14 cellular contexts compared by ENCODE assay signal in the genomic region with DNA sequence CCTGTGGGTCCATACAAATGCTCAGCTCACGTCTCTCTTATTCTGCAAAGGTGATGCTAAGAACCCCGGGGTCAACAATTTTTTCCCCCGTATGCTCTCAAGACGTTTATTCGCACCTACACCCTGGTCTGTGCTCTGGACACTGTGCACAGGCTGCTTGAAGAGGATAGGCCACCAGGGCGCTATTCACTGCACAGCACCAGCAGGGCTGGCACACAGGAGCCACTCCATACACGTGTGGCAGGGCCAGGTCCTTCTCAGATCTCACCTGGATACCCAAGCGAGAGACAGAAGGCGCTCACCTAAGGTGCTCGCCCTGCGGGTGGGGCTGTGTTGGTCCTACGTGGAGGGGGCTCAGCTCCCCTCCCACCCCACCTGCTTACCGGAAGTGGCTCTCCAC. TPM values are rescaled to one million over a fixed set of nuclear protein-coding genes. Genes with fewer than 3 reads are reported as not detected.
DNase-seq lines count a peak whose midpoint lies in the region; ATAC-seq and TF ChIP-seq lines count a peak whose summit lies in the region.
"Had no signal": no experiment of that assay in that cellular context is flagged by ENCODE, and none has a peak within 500 bp of the region (broad histone marks: within the 10 kb centered on the region; RNA-seq: fewer than 3 reads in every experiment).

No MANE protein-coding gene starts in this region.

- no peak overlapping the region for H2BK12ac ChIP-seq in trophoblast cell (ENCODE audit: low read length)

- H3K4me3 ChIP-seq in ACC112 (ENCODE audit: low read depth, low read length) (no peak overlapping the region), trophoblast cell (ENCODE audit: low read depth, low read length) (no peak overlapping the region), tibial artery (no peak overlapping the region)
- H3K4me3 ChIP-seq in CD8-positive, alpha-beta memory T cell (ENCODE audit: low read length): no peak overlapping the region
- H3K4me3 ChIP-seq: psoas muscle had no signal

- H3K79me2 ChIP-seq in ACC112 (ENCODE audit: control insufficient read depth, insufficient read depth, low read length, unreplicated experiment) (no peaks in the 10 kb centered on the region), trophoblast cell (ENCODE audit: control insufficient read depth, insufficient read depth, low read length, poor library complexity) (no peaks in the 10 kb centered on the region)

- H4K12ac ChIP-seq in trophoblast cell (ENCODE audit: low read depth, low read length): no peak overlapping the region

- H3K18ac ChIP-seq in trophoblast cell (ENCODE audit: low read length): no peak overlapping the region

- H3K4me1 Mint-ChIP-seq in CD8-positive, alpha-beta memory T cell: peaks cover 37 to 48% (median 41%) of the 10 kb centered on the region in 3 donors
- peaks cover 36% of the 10 kb centered on the region for H3K4me1 Mint-ChIP-seq in activated CD4-positive, alpha-beta memory T cell treated with anti-CD3 and anti-CD28 coated beads, Interleukin-2, amount 10 ng/mL, durations not matched to agents 7 days and 5 days
- H3K4me1 Mint-ChIP-seq in naive thymus-derived CD8-positive, alpha-beta T cell: peaks cover 22 to 55% (median 40%) of the 10 kb centered on the region in 4 donors

- H3K4me1 ChIP-seq in ACC112 (ENCODE audit: control insufficient read depth, insufficient read depth, low read length, unreplicated experiment): peaks cover 26% of the 10 kb centered on the region
- peaks cover 31% of the 10 kb centered on the region for H3K4me1 ChIP-seq in CD8-positive, alpha-beta memory T cell (ENCODE audit: insufficient read depth, low read length)
- H3K4me1 ChIP-seq in trophoblast cell (ENCODE audit: control insufficient read depth in 1 of 2, insufficient read depth in 2 of 2, low read length in 2 of 2): no peaks in the 10 kb centered on the region
- peaks cover 0 to 17% (median 2%) of the 10 kb centered on the region in 4 donors for H3K4me1 ChIP-seq in tibial artery
- H3K4me1 ChIP-seq: psoas muscle had no signal

- TF ChIP-seq CTCF in tibial artery (IDR thresholded peaks at IDR 0.05): no peak

- H3K27me3 ChIP-seq in ACC112 (ENCODE audit: insufficient read depth, low read length): no peaks in the 10 kb centered on the region
- H3K27me3 ChIP-seq in CD8-positive, alpha-beta memory T cell (ENCODE audit: insufficient read depth, low read length, poor library complexity, severe bottlenecking): no peaks in the 10 kb centered on the region
- H3K27me3 ChIP-seq in trophoblast cell (ENCODE audit: insufficient read depth, low read length): no peaks in the 10 kb centered on the region
- H3K27me3 ChIP-seq in tibial artery: no peaks in the 10 kb centered on the region

- POLR2A ChIA-PET in CD8-positive, alpha-beta memory T cell (lab: Charles Lee): interaction anchor here (1.2 to 2.3 kb wide), 3 partner anchors 8 to 32 kb away, joined by 3 to 14 read pairs (median 3); a partner anchor contains a TSS
- POLR2A ChIA-PET in activated CD4-positive, alpha-beta memory T cell treated with anti-CD3 and anti-CD28 coated beads, Interleukin-2, amount 10 ng/mL, durations not matched to agents 7 days and 5 days (lab: Charles Lee): interaction anchor here (0.6 to 3.1 kb wide), 5 partner anchors 16 to 88 kb away, joined by 3 to 24 read pairs (median 8); a partner anchor contains a TSS
- POLR2A ChIA-PET in naive thymus-derived CD8-positive, alpha-beta T cell (lab: Charles Lee): interaction anchor here (0.6 to 5.8 kb wide), 15 partner anchors 9 to 398 kb away, joined by 3 to 92 read pairs (median 5); a partner anchor contains a TSS

- no peaks in the 10 kb centered on the region for H3K27me3 Mint-ChIP-seq in CD8-positive, alpha-beta memory T cell
- H3K27me3 Mint-ChIP-seq in activated CD4-positive, alpha-beta memory T cell treated with anti-CD3 and anti-CD28 coated beads, Interleukin-2, amount 10 ng/mL, durations not matched to agents 7 days and 5 days: no peaks in the 10 kb centered on the region
- no peaks in the 10 kb centered on the region for H3K27me3 Mint-ChIP-seq in naive thymus-derived CD8-positive, alpha-beta T cell

- CTCF ChIA-PET in CD8-positive, alpha-beta memory T cell (lab: Charles Lee): interaction anchor here (1.4 to 2.7 kb wide), 3 partner anchors 13 to 88 kb away, joined by 4 to 12 read pairs (median 6); a partner anchor contains a TSS
- CTCF ChIA-PET in activated CD4-positive, alpha-beta memory T cell treated with anti-CD3 and anti-CD28 coated beads, Interleukin-2, amount 10 ng/mL, durations not matched to agents 7 days and 5 days (lab: Charles Lee): interaction anchor here (0.9 to 2.1 kb wide), 4 partner anchors 11 to 46 kb away, joined by 3 to 7 read pairs (median 5); a partner anchor contains a TSS

- no peak overlapping the region for H3K4ac ChIP-seq in trophoblast cell (ENCODE audit: low read depth, low read length)

- H3K36me3 Mint-ChIP-seq in CD8-positive, alpha-beta memory T cell: peaks cover 10 to 90% (median 11%) of the 10 kb centered on the region in 3 donors
- H3K36me3 Mint-ChIP-seq in activated CD4-positive, alpha-beta memory T cell treated with anti-CD3 and anti-CD28 coated beads, Interleukin-2, amount 10 ng/mL, durations not matched to agents 7 days and 5 days (ENCODE audit: low read depth): peaks cover 71% of the 10 kb centered on the region
- H3K36me3 Mint-ChIP-seq in naive thymus-derived CD8-positive, alpha-beta T cell: peaks cover 0 to 95% (median 23%) of the 10 kb centered on the region in 3 donors

- H2AFZ ChIP-seq in ACC112 (ENCODE audit: low read length, unreplicated experiment) (no peak overlapping the region), trophoblast cell (ENCODE audit: insufficient read depth, low read length, poor library complexity) (no peak overlapping the region)

- H3K9me3 ChIP-seq in CD8-positive, alpha-beta memory T cell (ENCODE audit: low read length): no peaks in the 10 kb centered on the region
- no peaks in the 10 kb centered on the region for H3K9me3 ChIP-seq in trophoblast cell (ENCODE audit: insufficient read depth, low read depth, low read length)
- no peaks in the 10 kb centered on the region for H3K9me3 ChIP-seq in tibial artery
- H3K9me3 ChIP-seq: psoas muscle had no signal

- peak overlapping the region; percentile 48; the same call in 1 of the 2 replicates for H3K27ac ChIP-seq in ACC112 (ENCODE audit: low read depth, low read length)
- no peak overlapping the region for H3K27ac ChIP-seq in CD8-positive, alpha-beta memory T cell (ENCODE audit: low read depth, low read length)
- no peak overlapping the region for H3K27ac ChIP-seq in trophoblast cell (ENCODE audit: low read depth, low read length)
- no peak overlapping the region for H3K27ac ChIP-seq in tibial artery
- H3K27ac ChIP-seq: psoas muscle had no signal

- peak in 1 of 2 donors; percentile 48 for ATAC-seq in naive thymus-derived CD8-positive, alpha-beta T cell

- no peak overlapping the region for H3K9ac ChIP-seq in trophoblast cell (ENCODE audit: low read length)

- no peak overlapping the region for H2BK120ac ChIP-seq in trophoblast cell (ENCODE audit: insufficient read depth, low read length, poor library complexity)

- H3K36me3 ChIP-seq in ACC112 (ENCODE audit: insufficient read depth, low read length): peaks cover 26% of the 10 kb centered on the region; the same call in 1 of the 2 replicates
- peaks cover 78% of the 10 kb centered on the region for H3K36me3 ChIP-seq in CD8-positive, alpha-beta memory T cell (ENCODE audit: insufficient read depth, low read length)
- H3K36me3 ChIP-seq in trophoblast cell (ENCODE audit: control insufficient read depth in 1 of 2, insufficient read depth in 2 of 2, low read length in 2 of 2): peaks cover 43 to 59% of the 10 kb centered on the region in 2 experiments
- H3K36me3 ChIP-seq in tibial artery: peaks cover 63 to 100% (median 85%) of the 10 kb centered on the region in 3 donors

- no peaks in the 10 kb centered on the region for H3K9me3 Mint-ChIP-seq in CD8-positive, alpha-beta memory T cell
- H3K9me3 Mint-ChIP-seq in activated CD4-positive, alpha-beta memory T cell treated with anti-CD3 and anti-CD28 coated beads, Interleukin-2, amount 10 ng/mL, durations not matched to agents 7 days and 5 days: no peaks in the 10 kb centered on the region
- H3K9me3 Mint-ChIP-seq in naive thymus-derived CD8-positive, alpha-beta T cell: no peaks in the 10 kb centered on the region
- H3K9me3 Mint-ChIP-seq: activated T-helper 1 cell treated with anti-CD3 and anti-CD28 coated beads, Interleukin-12 subunit alpha, Interleukin-12 subunit beta, Interleukin-2, Interleukin-4 antibody, amounts not matched to agents 30 ng/mL and 10 ng/mL and 1 ng/mL, durations not matched to agents 14 hours and 24 hours and 36 hours; CD14-positive monocyte had no signal

- no peak overlapping the region for H3K4me2 ChIP-seq in trophoblast cell (ENCODE audit: low read length)

- WGBS in trophoblast cell (ENCODE audit: extremely low coverage, insufficient coverage, insufficient read length): no CpG with 5 or more reads among the region's 13 CpGs

- peak overlapping the region in 3 of 7 donors; percentile 2 to 79 (median 71) for H3K4me3 Mint-ChIP-seq in CD8-positive, alpha-beta memory T cell
- no peak overlapping the region for H3K4me3 Mint-ChIP-seq in activated CD4-positive, alpha-beta memory T cell treated with anti-CD3 and anti-CD28 coated beads, Interleukin-2, amount 10 ng/mL, durations not matched to agents 7 days and 5 days
- peak overlapping the region in 8 of 10 donors; percentile 45 to 82 (median 74) for H3K4me3 Mint-ChIP-seq in naive thymus-derived CD8-positive, alpha-beta T cell
- H3K4me3 Mint-ChIP-seq: CD14-positive monocyte had no signal

- no peak overlapping the region for H2AK5ac ChIP-seq in trophoblast cell (ENCODE audit: low read length)

- no peak overlapping the region for H3K23ac ChIP-seq in trophoblast cell (ENCODE audit: low read length)

- no peak overlapping the region for H4K91ac ChIP-seq in trophoblast cell (ENCODE audit: low read depth, low read length)

- no peaks in the 10 kb centered on the region for H3K79me1 ChIP-seq in trophoblast cell (ENCODE audit: low read length)

- intact Hi-C loops in tibial artery (cut with DNase I; ENCODE audit: low total_unique reads): loop anchor here (2.0 kb wide), 1 partner anchor 13 kb away; no protein-coding TSS in a partner anchor

- peak overlapping the region; percentile 75 to 97 (median 92) for H3K27ac Mint-ChIP-seq in CD8-positive, alpha-beta memory T cell
- H3K27ac Mint-ChIP-seq in activated CD4-positive, alpha-beta memory T cell treated with anti-CD3 and anti-CD28 coated beads, Interleukin-2, amount 10 ng/mL, durations not matched to agents 7 days and 5 days: peak overlapping the region; percentile 50
- peak overlapping the region; percentile 82 to 95 (median 90) for H3K27ac Mint-ChIP-seq in naive thymus-derived CD8-positive, alpha-beta T cell

- no peak overlapping the region for H2BK5ac ChIP-seq in trophoblast cell (ENCODE audit: low read depth, low read length, poor library complexity)

- H4K8ac ChIP-seq in trophoblast cell (ENCODE audit: low read depth, low read length): no peak overlapping the region

- DNase-seq in CD8-positive, alpha-beta memory T cell: no peak
- no peak for DNase-seq in activated CD4-positive, alpha-beta memory T cell treated with anti-CD3 and anti-CD28 coated beads, Interleukin-2, amount 10 ng/mL, durations not matched to agents 7 days and 5 days
- DNase-seq in naive thymus-derived CD8-positive, alpha-beta T cell: peak in 1 of 10 donors; percentile 23
- DNase-seq in HUDEP-2 (lab: John Stamatoyannopoulos, UW; ENCODE audit: unreplicated experiment in 76 of 76) (no peak), trophoblast cell (no peak), tibial artery (no peak), GM19240 (ENCODE audit: insufficient read length, low spot score) (no peak)
- DNase-seq: H7, NCI-H2029, SHP77 treated with DMSO at 0.1 percent for 48 hours had no signal

- no peak overlapping the region for H3K14ac ChIP-seq in trophoblast cell (ENCODE audit: low read length)

RNA-seq across cellular contexts. Expression of a gene that starts 16.7 kb away (rescaled TPM):
- total RNA-seq in CD8-positive, alpha-beta memory T cell: 10 to 100 TPM; 51.4 to 55.5 TPM
- 50.6 TPM for polyA plus RNA-seq in CD8-positive, alpha-beta memory T cell
- 100 to 1,000 TPM; 126 to 127 TPM for total RNA-seq in activated CD4-positive, alpha-beta memory T cell treated with anti-CD3 and anti-CD28 coated beads, Interleukin-2, amount 10 ng/mL, durations not matched to agents 7 days and 5 days
- total RNA-seq in naive thymus-derived CD8-positive, alpha-beta T cell: 100 to 1,000 TPM; 427 to 436 TPM
- polyA plus RNA-seq in naive thymus-derived CD8-positive, alpha-beta T cell: 10 to 100 TPM; 34.4 to 53.5 (median 45.1) TPM
- 25.6 and 26.7 TPM in 2 replicates for polyA plus RNA-seq in trophoblast cell (2013)

RNA-seq across cellular contexts. Expression of a gene that starts 23.4 kb away (rescaled TPM):
- not detected for total RNA-seq in CD8-positive, alpha-beta memory T cell
- 0.21 TPM for polyA plus RNA-seq in CD8-positive, alpha-beta memory T cell
- total RNA-seq in activated CD4-positive, alpha-beta memory T cell treated with anti-CD3 and anti-CD28 coated beads, Interleukin-2, amount 10 ng/mL, durations not matched to agents 7 days and 5 days: not detected
- total RNA-seq in naive thymus-derived CD8-positive, alpha-beta T cell: not detected
- under 1 TPM in 1 of 3 donors, not detected in 2; 0.22 TPM for polyA plus RNA-seq in naive thymus-derived CD8-positive, alpha-beta T cell
- polyA plus RNA-seq in trophoblast cell (2013): 0.18 and 0.22 TPM in 2 replicates
- total RNA-seq: activated T-helper 1 cell treated with anti-CD3 and anti-CD28 coated beads, Interleukin-12 subunit alpha, Interleukin-12 subunit beta, Interleukin-2, Interleukin-4 antibody, amounts not matched to agents 30 ng/mL and 10 ng/mL and 1 ng/mL, durations not matched to agents 14 hours and 24 hours and 36 hours had no signal
- polyA plus RNA-seq: CD14-positive monocyte had no signal

RNA-seq across cellular contexts. Expression of a gene that starts 55.6 kb away (rescaled TPM):
- 1 to 10 TPM; 2.2 to 3.0 TPM for total RNA-seq in CD8-positive, alpha-beta memory T cell
- 1.8 TPM for polyA plus RNA-seq in CD8-positive, alpha-beta memory T cell
- 1 to 10 TPM in 1 of 2 experiments, under 1 TPM in 1; 0.93 to 1.0 TPM for total RNA-seq in activated CD4-positive, alpha-beta memory T cell treated with anti-CD3 and anti-CD28 coated beads, Interleukin-2, amount 10 ng/mL, durations not matched to agents 7 days and 5 days
- 1 to 10 TPM; 5.4 to 5.9 TPM for total RNA-seq in naive thymus-derived CD8-positive, alpha-beta T cell
- polyA plus RNA-seq in naive thymus-derived CD8-positive, alpha-beta T cell: 1 to 10 TPM; 1.6 to 2.8 (median 2.0) TPM
- 44.6 and 45.9 TPM in 2 replicates for polyA plus RNA-seq in trophoblast cell (2013)

RNA-seq across cellular contexts. Expression of a gene that starts 58.5 kb away (rescaled TPM):
- total RNA-seq in CD8-positive, alpha-beta memory T cell: 100 to 1,000 TPM; 130 to 131 TPM
- polyA plus RNA-seq in CD8-positive, alpha-beta memory T cell: 92.5 TPM
- total RNA-seq in activated CD4-positive, alpha-beta memory T cell treated with anti-CD3 and anti-CD28 coated beads, Interleukin-2, amount 10 ng/mL, durations not matched to agents 7 days and 5 days: 100 to 1,000 TPM; 101 to 105 TPM
- 100 to 1,000 TPM; 132 to 153 TPM for total RNA-seq in naive thymus-derived CD8-positive, alpha-beta T cell
- 100 to 1,000 TPM in 2 of 3 donors, 10 to 100 TPM in 1; 75.0 to 152 (median 121) TPM for polyA plus RNA-seq in naive thymus-derived CD8-positive, alpha-beta T cell
- 26.5 and 28.3 TPM in 2 replicates for polyA plus RNA-seq in trophoblast cell (2013)
